ENCODE assay signal across 8 cellular contexts in genomic region chr12:121214855-121215745, GRCh38. TPM values are rescaled to one million over a fixed set of nuclear protein-coding genes. Genes with fewer than 3 reads are reported as not detected.
DNase-seq lines count a peak whose midpoint lies in the region; ATAC-seq and TF ChIP-seq lines count a peak whose summit lies in the region.

No MANE protein-coding gene starts in this region.

- no peaks in the 10 kb centered on the region for H3K27me3 Mint-ChIP-seq in activated naive CD8-positive, alpha-beta T cell treated with anti-CD3 and anti-CD28 coated beads, Interleukin-2, amount 50 U/mL, for 24 hours
- H3K27me3 Mint-ChIP-seq in type B pancreatic cell (no peaks in the 10 kb centered on the region), endothelial cell (ENCODE audit: unreplicated experiment) (peaks cover 5% of the 10 kb centered on the region)

- H3K27ac Mint-ChIP-seq in activated naive CD8-positive, alpha-beta T cell treated with anti-CD3 and anti-CD28 coated beads, Interleukin-2, amount 50 U/mL, for 24 hours, result peak overlapping the region; percentile 52
- H3K27ac Mint-ChIP-seq in type B pancreatic cell, result peak overlapping the region; percentile 63
- no peak overlapping the region for H3K27ac Mint-ChIP-seq in endothelial cell (ENCODE audit: unreplicated experiment)

- TF ChIP-seq CTCF in type B pancreatic cell (conservative IDR thresholded peaks at IDR 0.05) (no peak), endothelial cell (IDR thresholded peaks at IDR 0.05; ENCODE audit: unreplicated experiment) (no peak)

- DNase-seq in A172 (ENCODE audit: low spot score) (peak; percentile 97), HPDE6-E6E7 (ENCODE audit: extremely low spot score) (peak; percentile 81), iris pigment epithelial cell (ENCODE audit: low read depth) (peak; percentile 97), type B pancreatic cell (ENCODE audit: extremely low spot score, unreplicated experiment) (no peak), NCI-H345 (lab: John Stamatoyannopoulos, UW) (no peak), endothelial cell (ENCODE audit: low spot score) (no peak)
- no peak for DNase-seq in activated naive CD8-positive, alpha-beta T cell treated with anti-CD3 and anti-CD28 coated beads, Interleukin-2, amount 50 U/mL, for 24 hours
- DNase-seq in activated effector memory CD4-positive, alpha-beta T cell treated with anti-CD3 and anti-CD28 coated beads, Interleukin-2, amount 50 U/mL, for 16 hours, result no peak

- peaks cover 49% of the 10 kb centered on the region for H3K4me1 Mint-ChIP-seq in activated naive CD8-positive, alpha-beta T cell treated with anti-CD3 and anti-CD28 coated beads, Interleukin-2, amount 50 U/mL, for 24 hours
- H3K4me1 Mint-ChIP-seq in type B pancreatic cell (ENCODE audit: unreplicated experiment) (peaks cover 5% of the 10 kb centered on the region), endothelial cell (ENCODE audit: unreplicated experiment) (peaks cover 4% of the 10 kb centered on the region)

- H3K4me3 Mint-ChIP-seq in activated naive CD8-positive, alpha-beta T cell treated with anti-CD3 and anti-CD28 coated beads, Interleukin-2, amount 50 U/mL, for 24 hours, result peak overlapping the region; percentile 26
- H3K4me3 Mint-ChIP-seq in type B pancreatic cell (no peak overlapping the region), endothelial cell (ENCODE audit: unreplicated experiment) (no peak overlapping the region)

- H3K9me3 Mint-ChIP-seq in activated naive CD8-positive, alpha-beta T cell treated with anti-CD3 and anti-CD28 coated beads, Interleukin-2, amount 50 U/mL, for 24 hours, result no peaks in the 10 kb centered on the region
- H3K9me3 Mint-ChIP-seq in type B pancreatic cell, result no peaks in the 10 kb centered on the region
- peaks cover 4% of the 10 kb centered on the region for H3K9me3 Mint-ChIP-seq in endothelial cell (ENCODE audit: unreplicated experiment)

- peaks cover 15% of the 10 kb centered on the region for H3K36me3 Mint-ChIP-seq in activated naive CD8-positive, alpha-beta T cell treated with anti-CD3 and anti-CD28 coated beads, Interleukin-2, amount 50 U/mL, for 24 hours (ENCODE audit: low read depth)
- H3K36me3 Mint-ChIP-seq in type B pancreatic cell, result peaks cover 4% of the 10 kb centered on the region
- peaks cover 4% of the 10 kb centered on the region for H3K36me3 Mint-ChIP-seq in endothelial cell (ENCODE audit: low read depth, unreplicated experiment)

- peak; percentile 20 for ATAC-seq in activated naive CD8-positive, alpha-beta T cell treated with anti-CD3 and anti-CD28 coated beads, Interleukin-2, amount 50 U/mL, for 24 hours

RNA-seq across cellular contexts. Expression of gene P2RX4, which starts 5.2 kb away (rescaled TPM):
- total RNA-seq in A172 (2014; rRNA removed; shearing (Covaris generic)), result 16.2 and 23.7 TPM in 2 replicates
- total RNA-seq in type B pancreatic cell (ENCODE audit: low replicate concordance), result 17.0 and 27.9 TPM in 2 replicates
- 20.0 TPM for total RNA-seq in endothelial cell (ENCODE audit: unreplicated experiment)

Comparison
In these comparisons a context has a peak if more than half of its experiments do, and no peak if none do; other contexts are left out.
1. DNase-seq: peak in A172 (single experiment), HPDE6-E6E7 (single experiment) and iris pigment epithelial cell (single experiment); none in activated naive CD8-positive, alpha-beta T cell treated with anti-CD3 and anti-CD28 coated beads, Interleukin-2, amount 50 U/mL, for 24 hours (single experiment), type B pancreatic cell (single experiment), NCI-H345 (single experiment), endothelial cell (single experiment) and activated effector memory CD4-positive, alpha-beta T cell treated with anti-CD3 and anti-CD28 coated beads, Interleukin-2, amount 50 U/mL, for 16 hours (single experiment).